In the genomic region with DNA sequence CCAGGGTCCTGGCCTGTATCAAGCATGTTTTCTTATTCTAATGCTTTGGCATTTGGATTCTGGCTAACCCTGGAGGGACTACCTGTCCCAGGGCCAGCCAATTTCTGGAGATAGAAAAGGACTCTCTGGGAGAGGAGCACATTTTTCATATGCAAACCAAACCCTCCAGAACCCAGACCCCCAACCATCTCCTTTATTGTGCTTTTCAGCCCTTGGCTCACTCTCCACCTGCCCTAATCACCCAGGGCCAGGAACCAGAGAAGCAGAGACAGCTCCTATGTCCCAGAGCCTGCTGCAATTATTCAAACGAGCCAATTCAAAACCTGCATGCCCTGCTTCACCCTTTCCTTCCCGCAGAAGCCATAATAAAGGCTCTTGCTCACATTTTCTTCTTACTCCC, we compare ENCODE assay signal across 16 cellular contexts.
"Had no signal": no experiment of that assay in that cellular context is flagged by ENCODE, and none has a peak within 500 bp of the region (broad histone marks: within the 10 kb centered on the region; RNA-seq: fewer than 3 reads in every experiment).

No MANE protein-coding gene starts in this region.

- H3K4me1 ChIP-seq: uterus had no signal

- H3K27ac ChIP-seq: parathyroid adenoma, uterus had no signal

- H3K4me3 ChIP-seq: lung, uterus had no signal

- H3K27me3 ChIP-seq: uterus had no signal

- H3K9ac ChIP-seq: parathyroid adenoma had no signal

- H3K9me3 ChIP-seq: uterus had no signal

- H3K36me3 ChIP-seq: uterus had no signal

- DNase-seq: activated CD4-positive, alpha-beta T cell treated with anti-CD3 and anti-CD28 coated beads, Interleukin-2, amount 50 U/mL, for 1 hour; activated CD8-positive, alpha-beta memory T cell treated with anti-CD3 and anti-CD28 coated beads for 24 hours; activated gamma-delta T cell treated with Interleukin-2 at 50 U/mL for 16 hours; amniotic stem cell; central memory CD4-positive, alpha-beta T cell; cortex of kidney; effector CD4-positive, alpha-beta T cell; foreskin fibroblast; hypothalamus; left cardiac atrium; midbrain; stimulated activated CD4-positive, alpha-beta T cell treated with anti-CD3 and anti-CD28 coated beads, Interleukin-2, amount 100 ng/mL, for 48 hours; T-helper 9 cell; uterus had no signal
